8 cellular contexts compared by ENCODE assay signal in genomic region chr2:230160112-230160660, GRCh38. TPM values are rescaled to one million over a fixed set of nuclear protein-coding genes. Genes with fewer than 3 reads are reported as not detected.
A peak's percentile ranks its signal among the peaks of the same experiment; 100 is the strongest.
DNase-seq lines count a peak whose midpoint lies in the region; ATAC-seq and TF ChIP-seq lines count a peak whose summit lies in the region.

No MANE protein-coding gene starts in this region.

- CTCF ChIA-PET in AG04450 (lab: Charles Lee), result interaction anchor here (0.6 to 6.2 kb wide), 78 partner anchors 10 to 1564 kb away, joined by 3 to 149 read pairs (median 5); partner anchors contain the start of genes SLC16A14 and SP140L

- H3K4me1 Mint-ChIP-seq in neural crest cell, result peaks cover 4% of the 10 kb centered on the region

- no peak for ATAC-seq in GM18870 (IDR thresholded peaks at IDR 0.05; ENCODE audit: unreplicated experiment)

- in situ Hi-C loops in GM13976 (cut with MboI; ENCODE audit: low sequenced_read_pairs, unreplicated experiment) (loop anchor here (25.0 kb wide), 1 partner anchor 348 kb away; no protein-coding TSS in a partner anchor), transverse colon (cut with MboI; ENCODE audit: low pct_ligation_motif_present in 1 of 4, low pct_unique_long_range_greater_than_20kb in 1 of 4, low sequenced_read_pairs in 3 of 4) (no loop called here)

- no peaks in the 10 kb centered on the region for H3K36me3 Mint-ChIP-seq in neural crest cell (ENCODE audit: low read depth)

- H3K27me3 ChIP-seq in AG04450 (ENCODE audit: control insufficient read depth, insufficient read depth, low read length) (no peaks in the 10 kb centered on the region), esophagus muscularis mucosa (no peaks in the 10 kb centered on the region), transverse colon (no peaks in the 10 kb centered on the region)

- TF ChIP-seq POLR2A in esophagus muscularis mucosa (IDR thresholded peaks at IDR 0.05; ENCODE audit: low read depth) (no peak), transverse colon (IDR thresholded peaks at IDR 0.05) (no peak)

- WGBS in esophagus muscularis mucosa, result 46% methylated on average over 11 of the region's 11 CpGs
- WGBS in transverse colon (ENCODE audit: low coverage in 1 of 2), 2 donors, result 51 to 56% methylated on average over 6 to 11 of the region's 11 CpGs

- H3K9me3 ChIP-seq in AG04450 (ENCODE audit: control insufficient read depth, insufficient read depth, low read length) (no peaks in the 10 kb centered on the region; the same call in 1 of the 2 replicates), esophagus muscularis mucosa (no peaks in the 10 kb centered on the region), transverse colon (no peaks in the 10 kb centered on the region)

- no peak overlapping the region for H3K27ac Mint-ChIP-seq in neural crest cell (ENCODE audit: unreplicated experiment)

- TF ChIP-seq CTCF in AG04450 (IDR thresholded peaks at IDR 0.05; ENCODE audit: low read depth, low read length) (peak; percentile 80), GM13976 (IDR thresholded peaks at IDR 0.05; ENCODE audit: borderline replicate concordance, control extremely low read depth, extremely low read depth, insufficient read depth, missing control alignments) (peak; percentile 43), esophagus muscularis mucosa (IDR thresholded peaks at IDR 0.05) (peak; percentile 59 to 74 (median 71)), neural crest cell (conservative IDR thresholded peaks at IDR 0.05) (peak; percentile 76), transverse colon (IDR thresholded peaks at IDR 0.05) (peak; percentile 77 to 83 (median 80))

- TF ChIP-seq EP300 in esophagus muscularis mucosa (IDR thresholded peaks at IDR 0.05) (no peak), transverse colon (IDR thresholded peaks at IDR 0.05; ENCODE audit: low read depth) (no peak)

- H3K4me3 ChIP-seq in AG04450 (ENCODE audit: low read depth, low read length) (no peak overlapping the region), esophagus muscularis mucosa (no peak overlapping the region), transverse colon (no peak overlapping the region)

- H3K4me3 Mint-ChIP-seq in neural crest cell, result no peak overlapping the region

- no peaks in the 10 kb centered on the region for H3K27me3 Mint-ChIP-seq in neural crest cell (ENCODE audit: low read depth)

- peaks cover 0 to 9% (median 0%) of the 10 kb centered on the region in 4 donors for H3K36me3 ChIP-seq in esophagus muscularis mucosa
- no peaks in the 10 kb centered on the region for H3K36me3 ChIP-seq in transverse colon

- DNase-seq in AG04450 (ENCODE audit: low read depth, low spot score), result peak; percentile 7
- peak; percentile 76 for DNase-seq in GM13976 (ENCODE audit: low spot score)
- peak; percentile 70 for DNase-seq in NOMO-1 treated with DMSO at 0.1 percent for 48 hours (lab: John Stamatoyannopoulos, UW; ENCODE audit: unreplicated experiment)
- DNase-seq in activated CD8-positive, alpha-beta memory T cell treated with anti-CD3 and anti-CD28 coated beads, Interleukin-2, amount 50 U/mL, for 48 hours, result peak; percentile 78
- no peak for DNase-seq in esophagus muscularis mucosa (ENCODE audit: extremely low spot score)
- peak; percentile 59 for DNase-seq in neural crest cell (ENCODE audit: low read depth, low spot score)
- DNase-seq in transverse colon, result peak; percentile 55

- intact Hi-C loops in esophagus muscularis mucosa (cut with DNase I), result loop anchor here (2.0 kb wide), 1 partner anchor 151 kb away; no protein-coding TSS in a partner anchor
- intact Hi-C loops in transverse colon (cut with DNase I; ENCODE audit: low total_unique reads), result loop anchor here (5.0 kb wide), 1 partner anchor 153 kb away; no protein-coding TSS in a partner anchor

- peaks cover 3% of the 10 kb centered on the region for H3K9me3 Mint-ChIP-seq in neural crest cell

- H3K27ac ChIP-seq in AG04450 (ENCODE audit: low read depth, low read length) (no peak overlapping the region), esophagus muscularis mucosa (replicated peaks in 1 of 4) (no peak overlapping the region), transverse colon (no peak overlapping the region)

- peaks cover 0 to 6% (median 2%) of the 10 kb centered on the region in 4 donors for H3K4me1 ChIP-seq in esophagus muscularis mucosa
- H3K4me1 ChIP-seq in transverse colon, result peaks cover 0 to 3% (median 1%) of the 10 kb centered on the region in 4 donors

- POLR2A ChIA-PET in AG04450 (lab: Yijun Ruan, JAX), result interaction anchor here (0.6 to 1.0 kb wide), 5 partner anchors 82 to 239 kb away, joined by 3 to 8 read pairs (median 5); no protein-coding TSS in a partner anchor

RNA-seq across cellular contexts. Expression of gene SP110, which starts 59.6 kb away (rescaled TPM):
- polyA plus RNA-seq in AG04450 (2011; rRNA removed), result 7.8 and 8.2 TPM in 2 replicates
- polyA minus RNA-seq in AG04450 (2011; rRNA and poly(A)+ RNA removed), result 11.1 and 17.2 TPM in 2 replicates
- total RNA-seq in esophagus muscularis mucosa (10 to 100 TPM; 14.5 to 24.9 (median 18.8) TPM), neural crest cell (5.3 and 5.6 TPM in 2 replicates), transverse colon (10 to 100 TPM; 15.0 to 38.4 (median 29.5) TPM)
